ENCODE assay signal across 1 cellular context in genomic region chr12:70686299-70686698, GRCh38.
TF ChIP-seq lines count a peak whose summit lies in the region.

No MANE protein-coding gene starts in this region.

TF ChIP-seq in SK-N-SH, 30 proteins besides CTCF, POLR2A, EP300 and RAD21 (continued from another document):
- no peak for TF ChIP-seq PBX3 (IDR thresholded peaks at IDR 0.05)
- TF ChIP-seq RFX5 (IDR thresholded peaks at IDR 0.05; ENCODE audit: low read length): no peak
- TF ChIP-seq GATA2 (CRISPR knock-in tag; IDR thresholded peaks at IDR 0.05): no peak
- TF ChIP-seq MEF2A (IDR thresholded peaks at IDR 0.05; ENCODE audit: borderline replicate concordance, low read depth): no peak
- no peak for TF ChIP-seq FOSL2 (IDR thresholded peaks at IDR 0.05; ENCODE audit: borderline replicate concordance, low read depth)
- TF ChIP-seq NRF1 (IDR thresholded peaks at IDR 0.05; ENCODE audit: low read depth, low read length): no peak
- no peak for TF ChIP-seq POLR2AphosphoS5 (IDR thresholded peaks at IDR 0.05; ENCODE audit: low read depth, low read length)
- TF ChIP-seq FOXJ3 (CRISPR knock-in tag; IDR thresholded peaks at IDR 0.05): no peak
- no peak for TF ChIP-seq GABPA (IDR thresholded peaks at IDR 0.05; ENCODE audit: low read depth)
- TF ChIP-seq REST (IDR thresholded peaks at IDR 0.05; ENCODE audit: low read depth, low read length): no peak
- TF ChIP-seq RXRA (IDR thresholded peaks at IDR 0.05; ENCODE audit: borderline replicate concordance, low read depth): no peak
